In the genomic region with DNA sequence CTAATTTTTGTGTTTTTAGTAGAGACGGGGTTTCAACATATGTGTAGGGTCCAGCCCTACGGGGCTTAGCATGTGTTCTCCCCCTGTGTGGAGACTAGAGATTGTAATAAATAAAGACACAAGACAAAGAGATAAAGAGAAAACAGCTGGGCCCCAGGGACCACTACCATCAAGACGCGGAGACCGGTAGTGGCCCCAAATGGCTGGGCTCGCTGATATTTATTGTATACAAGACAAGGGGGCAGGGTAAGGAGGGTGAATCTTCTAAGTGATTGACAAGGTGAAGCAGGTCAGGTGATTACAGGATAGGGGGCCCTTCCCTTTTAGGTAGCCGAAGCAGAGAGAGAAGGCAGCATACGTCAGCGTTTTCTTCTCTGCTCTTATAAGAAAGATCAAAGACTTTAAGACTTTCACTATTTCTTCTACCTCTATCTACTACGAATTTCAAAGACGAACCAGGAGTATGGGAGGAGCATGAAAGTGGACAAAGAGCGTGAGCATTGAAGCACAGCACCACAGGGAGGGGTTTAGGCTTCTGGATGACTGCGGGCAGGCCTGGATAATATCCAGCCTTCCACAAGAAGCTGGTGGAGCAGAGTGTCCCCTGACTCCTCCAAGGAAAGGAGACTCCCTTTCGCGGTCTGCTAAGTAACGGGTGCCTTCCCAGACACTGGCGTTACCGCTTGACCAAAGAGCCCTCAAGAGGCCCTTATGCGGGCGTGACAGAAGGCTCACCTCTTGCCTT, we compare ENCODE assay signal across 1 cellular context.
TF ChIP-seq lines count a peak whose summit lies in the region.

No MANE protein-coding gene starts in this region.

TF ChIP-seq in HepG2, 621 proteins besides CTCF, POLR2A, EP300 and RAD21:
- TF ChIP-seq MAFF (IDR thresholded peaks at IDR 0.05; ENCODE audit: low read depth, low read length) (0 out of 2 replicates have a peak, but pooled peaks have one; percentile 26), MAFK (conservative IDR thresholded peaks at IDR 0.05 in 1 of 2, IDR thresholded peaks at IDR 0.05 in 1 of 2; ENCODE audit: low read length in 2 of 2) (peak in 1 of 2 experiments; percentile 58; a peak in 2 of 4 replicates), GATAD2A (CRISPR knock-in tag; IDR thresholded peaks at IDR 0.05) (0 out of 2 replicates have a peak, but pooled peaks have one; percentile 3)
